In the genomic region with DNA sequence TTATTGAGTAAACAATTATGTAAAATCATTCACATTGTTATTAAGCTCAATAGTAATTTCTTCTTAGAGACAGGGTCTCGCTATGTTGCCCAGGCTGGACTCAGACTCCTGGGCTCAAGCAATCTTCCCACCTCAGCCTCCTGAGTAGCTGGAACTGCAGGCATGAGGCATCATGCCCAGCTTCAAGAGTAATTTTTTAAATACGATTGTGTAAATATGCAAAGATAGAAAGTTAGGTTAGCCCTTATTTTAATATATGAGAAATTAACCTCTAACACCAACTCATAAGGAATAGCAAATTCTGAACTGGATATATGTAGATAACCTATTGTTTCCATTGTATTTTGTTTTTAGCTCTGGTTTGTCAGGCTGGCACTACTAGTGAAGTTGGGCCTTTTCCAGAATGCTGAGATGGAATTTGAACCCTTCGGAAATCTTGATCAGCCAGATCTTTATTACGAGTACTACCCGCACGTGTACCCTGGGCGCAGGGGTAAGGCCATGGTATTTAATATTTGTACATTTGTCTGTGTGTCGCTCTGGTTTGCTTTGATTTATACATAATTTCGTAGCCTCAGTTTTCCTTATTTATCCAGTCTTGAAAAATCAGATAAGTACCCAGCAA, we compare ENCODE assay signal across 17 cellular contexts. TPM values are rescaled to one million over a fixed set of nuclear protein-coding genes. Genes with fewer than 3 reads are reported as not detected.
A peak's percentile ranks its signal among the peaks of the same experiment; 100 is the strongest.
DNase-seq lines count a peak whose midpoint lies in the region; ATAC-seq and TF ChIP-seq lines count a peak whose summit lies in the region.
"Had no signal": no experiment of that assay in that cellular context is flagged by ENCODE, and none has a peak within 500 bp of the region (broad histone marks: within the 10 kb centered on the region; RNA-seq: fewer than 3 reads in every experiment).

No MANE protein-coding gene starts in this region.

- H3K4me2 ChIP-seq in GM23338, result no peak overlapping the region
- no peak overlapping the region for H3K4me2 ChIP-seq in smooth muscle cell
- H3K4me2 ChIP-seq: A549 had no signal

- H3K27me3 Mint-ChIP-seq in natural killer cell (ENCODE audit: low read depth in 2 of 2) (no peaks in the 10 kb centered on the region), GM23338 (ENCODE audit: insufficient read depth, low read depth, poor library complexity) (no peaks in the 10 kb centered on the region)
- no peaks in the 10 kb centered on the region for H3K27me3 Mint-ChIP-seq in natural killer cell treated with Interleukin-12 subunit alpha and Interleukin-12 subunit beta and Interleukin-15 and Interleukin-18, amount 100 ng/mL, for 72 hours
- H3K27me3 Mint-ChIP-seq: activated naive CD8-positive, alpha-beta T cell treated with anti-CD3 and anti-CD28 coated beads, Interleukin-2, amount 10 ng/mL, durations not matched to agents 7 days and 5 days; stimulated activated naive CD8-positive, alpha-beta T cell treated with anti-CD3 and anti-CD28 coated beads, Interleukin-15, amount 100 ng/mL, for 72 hours had no signal

- H2AFZ ChIP-seq in GM23338 (no peak overlapping the region), smooth muscle cell (ENCODE audit: low read depth) (no peak overlapping the region)

- H3K9ac ChIP-seq in smooth muscle cell (ENCODE audit: low read depth), result no peak overlapping the region

- peak overlapping the region in 1 of 2 donors; percentile 69 for H3K27ac Mint-ChIP-seq in natural killer cell
- peak overlapping the region in 1 of 2 donors; percentile 39 for H3K27ac Mint-ChIP-seq in natural killer cell treated with Interleukin-12 subunit alpha and Interleukin-12 subunit beta and Interleukin-15 and Interleukin-18, amount 100 ng/mL, for 72 hours
- H3K27ac Mint-ChIP-seq in GM23338, result no peak overlapping the region

- H3K9me3 Mint-ChIP-seq in natural killer cell, result no peaks in the 10 kb centered on the region
- H3K9me3 Mint-ChIP-seq in natural killer cell treated with Interleukin-12 subunit alpha and Interleukin-12 subunit beta and Interleukin-15 and Interleukin-18, amount 100 ng/mL, for 72 hours, result no peaks in the 10 kb centered on the region
- no peaks in the 10 kb centered on the region for H3K9me3 Mint-ChIP-seq in GM23338
- H3K9me3 Mint-ChIP-seq: activated naive CD8-positive, alpha-beta T cell treated with anti-CD3 and anti-CD28 coated beads, Interleukin-2, amount 10 ng/mL, durations not matched to agents 7 days and 5 days; stimulated activated naive CD8-positive, alpha-beta T cell treated with anti-CD3 and anti-CD28 coated beads, Interleukin-15, amount 100 ng/mL, for 72 hours had no signal

- H3K4me1 ChIP-seq in right lobe of liver (peaks cover 0 to 11% (median 4%) of the 10 kb centered on the region in 4 donors), GM23338 (ENCODE audit: insufficient read depth) (no peaks in the 10 kb centered on the region), smooth muscle cell (ENCODE audit: low read depth) (no peaks in the 10 kb centered on the region)
- H3K4me1 ChIP-seq: A549, BE2C, esophagus squamous epithelium, gastrocnemius medialis, tibial artery had no signal

- no peaks in the 10 kb centered on the region for H3K9me2 ChIP-seq in GM23338 (ENCODE audit: insufficient read depth)

- intact Hi-C loops in natural killer cell (cut with micrococcal nuclease) (loop anchor here (1.0 kb wide), 1 partner anchor 227 kb away; no protein-coding TSS in a partner anchor), right lobe of liver (cut with DNase I) (no loop called here)

- H3K4me1 Mint-ChIP-seq in natural killer cell (peaks cover 11 to 14% of the 10 kb centered on the region in 2 donors), GM23338 (no peaks in the 10 kb centered on the region)
- H3K4me1 Mint-ChIP-seq in natural killer cell treated with Interleukin-12 subunit alpha and Interleukin-12 subunit beta and Interleukin-15 and Interleukin-18, amount 100 ng/mL, for 72 hours (ENCODE audit: low read depth in 2 of 2), result peaks cover 4 to 7% of the 10 kb centered on the region in 2 donors

- H3K27me3 ChIP-seq in WERI-Rb-1 (ENCODE audit: insufficient read depth, low read depth, severe bottlenecking) (no peaks in the 10 kb centered on the region), right lobe of liver (no peaks in the 10 kb centered on the region), GM23338 (ENCODE audit: insufficient read depth) (no peaks in the 10 kb centered on the region), smooth muscle cell (ENCODE audit: low read depth) (no peaks in the 10 kb centered on the region)
- H3K27me3 ChIP-seq: BE2C, esophagus squamous epithelium, gastrocnemius medialis, tibial artery had no signal

- H3K4me3 ChIP-seq in WERI-Rb-1 (ENCODE audit: low read depth, low read length), result no peak overlapping the region
- no peak overlapping the region for H3K4me3 ChIP-seq in right lobe of liver
- H3K4me3 ChIP-seq in GM23338, result no peak overlapping the region
- H3K4me3 ChIP-seq in smooth muscle cell, result no peak overlapping the region
- H3K4me3 ChIP-seq: A549, esophagus squamous epithelium, gastrocnemius medialis, lung, tibial artery had no signal

- H3K36me3 ChIP-seq in WERI-Rb-1 (peaks cover 49% of the 10 kb centered on the region), right lobe of liver (peaks cover 0 to 38% (median 17%) of the 10 kb centered on the region in 4 donors), GM23338 (ENCODE audit: insufficient read depth) (peaks cover 13% of the 10 kb centered on the region), smooth muscle cell (ENCODE audit: low read depth) (no peaks in the 10 kb centered on the region)

- in situ Hi-C loops in GM13976 (cut with MboI; ENCODE audit: low sequenced_read_pairs, unreplicated experiment), result no loop called here

- H3K79me2 ChIP-seq in GM23338 (replicated peaks; ENCODE audit: insufficient read depth) (no peaks in the 10 kb centered on the region), smooth muscle cell (ENCODE audit: low read depth) (no peaks in the 10 kb centered on the region)

- no peak for TF ChIP-seq POLR2A in right lobe of liver (IDR thresholded peaks at IDR 0.05)

- H3K27ac ChIP-seq in WERI-Rb-1 (peak overlapping the region; percentile 65), right lobe of liver (peak overlapping the region in 1 of 3 donors; percentile 5), GM23338 (ENCODE audit: low read depth) (no peak overlapping the region), smooth muscle cell (ENCODE audit: low read depth) (no peak overlapping the region)
- H3K27ac ChIP-seq: A549, esophagus squamous epithelium, gastrocnemius medialis, tibial artery had no signal

- peak; percentile 68 for TF ChIP-seq CTCF in natural killer cell (IDR thresholded peaks at IDR 0.05)
- TF ChIP-seq CTCF in WERI-Rb-1 (IDR thresholded peaks at IDR 0.05; ENCODE audit: low read depth, low read length), result no peak
- peak in 1 of 4 donors; percentile 8 for TF ChIP-seq CTCF in right lobe of liver (IDR thresholded peaks at IDR 0.05)
- TF ChIP-seq CTCF in GM23338 (conservative IDR thresholded peaks at IDR 0.05; ENCODE audit: low read depth in 2 of 2), result no peak; a peak in 1 of 4 replicates
- no peak for TF ChIP-seq CTCF in GM13976 (IDR thresholded peaks at IDR 0.05; ENCODE audit: borderline replicate concordance, control extremely low read depth, extremely low read depth, insufficient read depth, missing control alignments)
- no peak for TF ChIP-seq CTCF in smooth muscle cell (IDR thresholded peaks at IDR 0.05; ENCODE audit: borderline replicate concordance, insufficient read depth, poor library complexity, severe bottlenecking)

- H3K36me3 Mint-ChIP-seq in natural killer cell (peaks cover 8% of the 10 kb centered on the region), GM23338 (ENCODE audit: low read depth) (peaks cover 26% of the 10 kb centered on the region)
- peaks cover 18% of the 10 kb centered on the region for H3K36me3 Mint-ChIP-seq in natural killer cell treated with Interleukin-12 subunit alpha and Interleukin-12 subunit beta and Interleukin-15 and Interleukin-18, amount 100 ng/mL, for 72 hours

- H3K4me3 Mint-ChIP-seq in natural killer cell, result no peak overlapping the region
- H3K4me3 Mint-ChIP-seq in natural killer cell treated with Interleukin-12 subunit alpha and Interleukin-12 subunit beta and Interleukin-15 and Interleukin-18, amount 100 ng/mL, for 72 hours, result no peak overlapping the region
- no peak overlapping the region for H3K4me3 Mint-ChIP-seq in GM23338
- H3K4me3 Mint-ChIP-seq: activated naive CD8-positive, alpha-beta T cell treated with anti-CD3 and anti-CD28 coated beads, Interleukin-2, amount 10 ng/mL, durations not matched to agents 7 days and 5 days; stimulated activated naive CD8-positive, alpha-beta T cell treated with anti-CD3 and anti-CD28 coated beads, Interleukin-15, amount 100 ng/mL, for 72 hours had no signal

- WGBS in right lobe of liver (ENCODE audit: insufficient coverage, low coverage, low lambda C conversion rate, missing lambda C conversion rate), result 30% methylated on average over 9 of the region's 9 CpGs
- WGBS in smooth muscle cell (ENCODE audit: low lambda C conversion rate), result 97% methylated on average over 9 of the region's 9 CpGs

- no peak for ATAC-seq in natural killer cell
- ATAC-seq in natural killer cell treated with Interleukin-12 subunit alpha and Interleukin-12 subunit beta and Interleukin-15 and Interleukin-18, amount 100 ng/mL, for 72 hours, result no peak
- ATAC-seq in right lobe of liver, result peak; percentile 38 to 59 (median 54)
- no peak for ATAC-seq in GM23338

- H4K20me1 ChIP-seq in GM23338 (replicated peaks; ENCODE audit: insufficient read depth) (peaks cover 8% of the 10 kb centered on the region; the same call in 1 of the 2 replicates), smooth muscle cell (ENCODE audit: low read depth) (peaks cover 19% of the 10 kb centered on the region)

- no peak for DNase-seq in natural killer cell
- DNase-seq in natural killer cell treated with Interleukin-12 subunit alpha and Interleukin-12 subunit beta and Interleukin-15 and Interleukin-18, amount 100 ng/mL, for 72 hours (ENCODE audit: low spot score), result no peak
- DNase-seq in WERI-Rb-1, result no peak
- no peak for DNase-seq in right lobe of liver
- no peak for DNase-seq in GM23338 (ENCODE audit: low spot score)
- no peak for DNase-seq in GM13976 (ENCODE audit: low spot score)
- no peak for DNase-seq in smooth muscle cell (lab: John Stamatoyannopoulos, UW; ENCODE audit: unreplicated experiment)
- no peak for DNase-seq in NCI-H1436 treated with DMSO at 0.1 percent for 48 hours (lab: John Stamatoyannopoulos, UW)
- DNase-seq: esophagus squamous epithelium, NCI-H187 treated with DMSO at 0.1 percent for 48 hours had no signal

- no peaks in the 10 kb centered on the region for H3F3A ChIP-seq in GM23338 (replicated peaks; ENCODE audit: low read depth)
- no peaks in the 10 kb centered on the region for H3F3A ChIP-seq in smooth muscle cell (ENCODE audit: low read depth)

- H3K9me3 ChIP-seq in WERI-Rb-1 (ENCODE audit: severe bottlenecking) (no peaks in the 10 kb centered on the region), right lobe of liver (no peaks in the 10 kb centered on the region), smooth muscle cell (replicated peaks; ENCODE audit: low read depth) (no peaks in the 10 kb centered on the region)
- H3K9me3 ChIP-seq: A549, BE2C, esophagus squamous epithelium, gastrocnemius medialis, tibial artery had no signal

RNA-seq across cellular contexts. Expression of gene TRAPPC12, which starts 44.8 kb away (rescaled TPM):
- total RNA-seq in natural killer cell (10 to 100 TPM; 65.1 to 92.6 (median 86.7) TPM), right lobe of liver (10 to 100 TPM; 39.2 to 92.4 (median 47.8) TPM), smooth muscle cell (26.0 and 60.5 TPM in 2 replicates)
- total RNA-seq in natural killer cell treated with Interleukin-12 subunit alpha and Interleukin-12 subunit beta and Interleukin-15 and Interleukin-18, amount 100 ng/mL, for 72 hours, result 100 to 1,000 TPM in 1 of 2 donors, 10 to 100 TPM in 1; 93.2 to 155 TPM
- total RNA-seq in GM23338 (2014; rRNA removed; shearing (Covaris generic)), result 50.8 and 57.7 TPM in 2 replicates
- polyA plus RNA-seq in GM23338 (2016; fragmentation: Nextera tagmentation; extraction: Ambion mirVana) (48.9 and 54.9 TPM in 2 replicates), smooth muscle cell (49.0 and 55.4 TPM in 2 replicates)

RNA-seq across cellular contexts. Expression of gene EIPR1, which starts 46.7 kb away (rescaled TPM):
- total RNA-seq in natural killer cell (10 to 100 TPM; 26.8 to 28.8 (median 27.9) TPM), right lobe of liver (10 to 100 TPM in 4 of 6 experiments, 1 to 10 TPM in 2; 6.8 to 40.6 (median 11.6) TPM), smooth muscle cell (23.1 and 33.8 TPM in 2 replicates)
- 10 to 100 TPM; 46.9 to 61.8 TPM for total RNA-seq in natural killer cell treated with Interleukin-12 subunit alpha and Interleukin-12 subunit beta and Interleukin-15 and Interleukin-18, amount 100 ng/mL, for 72 hours
- total RNA-seq in GM23338 (2014; rRNA removed; shearing (Covaris generic)), result 40.5 and 46.3 TPM in 2 replicates
- polyA plus RNA-seq in GM23338 (2016; fragmentation: Nextera tagmentation; extraction: Ambion mirVana) (17.0 and 17.4 TPM in 2 replicates), smooth muscle cell (18.5 and 25.0 TPM in 2 replicates)

Comparison
In these comparisons a context has a peak if more than half of its experiments do, and no peak if none do; other contexts are left out.
1. ATAC-seq: peak in right lobe of liver (4 of 4); none in natural killer cell (0 of 3), natural killer cell treated with Interleukin-12 subunit alpha and Interleukin-12 subunit beta and Interleukin-15 and Interleukin-18, amount 100 ng/mL, for 72 hours (0 of 2) and GM23338 (single experiment).